In the genomic region with DNA sequence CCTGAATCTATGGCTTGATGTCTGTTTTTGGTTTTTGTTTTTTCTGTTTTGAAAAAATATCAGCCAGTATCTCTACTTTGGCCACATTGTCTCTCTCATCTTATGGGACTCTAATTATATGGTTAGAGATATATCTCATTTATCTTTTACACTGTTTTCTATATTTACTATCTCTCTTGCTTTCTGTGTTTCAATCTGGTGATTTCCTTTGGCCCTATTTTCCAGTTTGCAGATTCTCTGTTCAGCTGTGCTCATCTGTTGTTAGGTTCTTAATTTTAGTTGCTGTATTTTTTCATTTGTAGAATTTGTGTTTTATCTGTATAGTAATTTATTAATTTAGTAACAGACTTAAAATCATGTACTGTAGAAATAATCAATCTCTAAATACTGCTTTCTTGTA, we compare ENCODE assay signal across 2 cellular contexts.
A peak's percentile ranks its signal among the peaks of the same experiment; 100 is the strongest.
TF ChIP-seq lines count a peak whose summit lies in the region.

No MANE protein-coding gene starts in this region.

TF ChIP-seq in HEK293, 187 proteins besides CTCF, POLR2A, EP300 and RAD21 (continued from another document):
- TF ChIP-seq, protein P1, sequence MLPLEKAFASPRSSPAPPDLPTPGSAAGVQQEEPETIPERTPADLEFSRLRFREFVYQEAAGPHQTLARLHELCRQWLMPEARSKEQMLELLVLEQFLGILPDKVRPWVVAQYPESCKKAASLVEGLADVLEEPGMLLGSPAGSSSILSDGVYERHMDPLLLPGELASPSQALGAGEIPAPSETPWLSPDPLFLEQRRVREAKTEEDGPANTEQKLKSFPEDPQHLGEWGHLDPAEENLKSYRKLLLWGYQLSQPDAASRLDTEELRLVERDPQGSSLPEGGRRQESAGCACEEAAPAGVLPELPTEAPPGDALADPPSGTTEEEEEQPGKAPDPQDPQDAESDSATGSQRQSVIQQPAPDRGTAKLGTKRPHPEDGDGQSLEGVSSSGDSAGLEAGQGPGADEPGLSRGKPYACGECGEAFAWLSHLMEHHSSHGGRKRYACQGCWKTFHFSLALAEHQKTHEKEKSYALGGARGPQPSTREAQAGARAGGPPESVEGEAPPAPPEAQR (tag by site-specific recombination; IDR thresholded peaks at IDR 0.05): no peak
- no peak for TF ChIP-seq ZNF473 (tag by site-specific recombination; IDR thresholded peaks at IDR 0.05)
- TF ChIP-seq SETDB1 (IDR thresholded peaks at IDR 0.05; ENCODE audit: insufficient read length, low read length): peak; percentile 36
- no peak for TF ChIP-seq ZNF24 (tag by site-specific recombination; IDR thresholded peaks at IDR 0.05)
- TF ChIP-seq ZBTB7A (tag by site-specific recombination; IDR thresholded peaks at IDR 0.05; ENCODE audit: low read depth): no peak
- TF ChIP-seq ZNF664 (tag by site-specific recombination; IDR thresholded peaks at IDR 0.05): 0 out of 2 replicates have a peak, but pooled peaks have one; percentile 16
- no peak for TF ChIP-seq ZBTB20 (tag by site-specific recombination; IDR thresholded peaks at IDR 0.05)
- TF ChIP-seq ZNF777 (tag by site-specific recombination; IDR thresholded peaks at IDR 0.05; ENCODE audit: borderline replicate concordance): no peak

TF ChIP-seq in K562, 482 proteins besides CTCF, POLR2A, EP300 and RAD21 (continued from another document):
- TF ChIP-seq RBM25 (IDR thresholded peaks at IDR 0.05; ENCODE audit: low read depth, low read length, severe bottlenecking) (no peak), CBX3 (IDR thresholded peaks at IDR 0.05; ENCODE audit: borderline replicate concordance in 1 of 2, low read length in 2 of 2) (peak in 1 of 2 experiments; percentile 94; a peak in 2 of 3 replicates), TRIM24 (IDR thresholded peaks at IDR 0.05) (peak in 1 of 2 experiments; percentile 30; a peak in 1 of 4 replicates), HNRNPUL1 (IDR thresholded peaks at IDR 0.05; ENCODE audit: low read length) (no peak), PTBP1 (IDR thresholded peaks at IDR 0.05; ENCODE audit: low read depth, low read length) (no peak)
- TF ChIP-seq, protein P2, sequence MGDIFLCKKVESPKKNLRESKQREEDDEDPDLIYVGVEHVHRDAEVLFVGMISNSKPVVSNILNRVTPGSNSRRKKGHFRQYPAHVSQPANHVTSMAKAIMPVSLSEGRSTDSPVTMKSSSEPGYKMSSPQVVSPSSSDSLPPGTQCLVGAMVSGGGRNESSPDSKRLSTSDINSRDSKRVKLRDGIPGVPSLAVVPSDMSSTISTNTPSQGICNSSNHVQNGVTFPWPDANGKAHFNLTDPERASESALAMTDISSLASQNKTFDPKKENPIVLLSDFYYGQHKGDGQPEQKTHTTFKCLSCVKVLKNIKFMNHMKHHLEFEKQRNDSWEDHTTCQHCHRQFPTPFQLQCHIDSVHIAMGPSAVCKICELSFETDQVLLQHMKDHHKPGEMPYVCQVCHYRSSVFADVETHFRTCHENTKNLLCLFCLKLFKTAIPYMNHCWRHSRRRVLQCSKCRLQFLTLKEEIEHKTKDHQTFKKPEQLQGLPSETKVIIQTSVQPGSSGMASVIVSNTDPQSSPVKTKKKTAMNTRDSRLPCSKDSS (IDR thresholded peaks at IDR 0.05; ENCODE audit: low read depth, partially characterized antibody): peak; percentile 23
- TF ChIP-seq, protein P3, sequence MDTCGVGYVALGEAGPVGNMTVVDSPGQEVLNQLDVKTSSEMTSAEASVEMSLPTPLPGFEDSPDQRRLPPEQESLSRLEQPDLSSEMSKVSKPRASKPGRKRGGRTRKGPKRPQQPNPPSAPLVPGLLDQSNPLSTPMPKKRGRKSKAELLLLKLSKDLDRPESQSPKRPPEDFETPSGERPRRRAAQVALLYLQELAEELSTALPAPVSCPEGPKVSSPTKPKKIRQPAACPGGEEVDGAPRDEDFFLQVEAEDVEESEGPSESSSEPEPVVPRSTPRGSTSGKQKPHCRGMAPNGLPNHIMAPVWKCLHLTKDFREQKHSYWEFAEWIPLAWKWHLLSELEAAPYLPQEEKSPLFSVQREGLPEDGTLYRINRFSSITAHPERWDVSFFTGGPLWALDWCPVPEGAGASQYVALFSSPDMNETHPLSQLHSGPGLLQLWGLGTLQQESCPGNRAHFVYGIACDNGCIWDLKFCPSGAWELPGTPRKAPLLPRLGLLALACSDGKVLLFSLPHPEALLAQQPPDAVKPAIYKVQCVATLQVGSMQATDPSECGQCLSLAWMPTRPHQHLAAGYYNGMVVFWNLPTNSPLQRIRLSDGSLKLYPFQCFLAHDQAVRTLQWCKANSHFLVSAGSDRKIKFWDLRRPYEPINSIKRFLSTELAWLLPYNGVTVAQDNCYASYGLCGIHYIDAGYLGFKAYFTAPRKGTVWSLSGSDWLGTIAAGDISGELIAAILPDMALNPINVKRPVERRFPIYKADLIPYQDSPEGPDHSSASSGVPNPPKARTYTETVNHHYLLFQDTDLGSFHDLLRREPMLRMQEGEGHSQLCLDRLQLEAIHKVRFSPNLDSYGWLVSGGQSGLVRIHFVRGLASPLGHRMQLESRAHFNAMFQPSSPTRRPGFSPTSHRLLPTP (IDR thresholded peaks at IDR 0.05; ENCODE audit: borderline replicate concordance, extremely low read depth, insufficient read length): no peak
